ENCODE assay signal across 18 cellular contexts in the genomic region with DNA sequence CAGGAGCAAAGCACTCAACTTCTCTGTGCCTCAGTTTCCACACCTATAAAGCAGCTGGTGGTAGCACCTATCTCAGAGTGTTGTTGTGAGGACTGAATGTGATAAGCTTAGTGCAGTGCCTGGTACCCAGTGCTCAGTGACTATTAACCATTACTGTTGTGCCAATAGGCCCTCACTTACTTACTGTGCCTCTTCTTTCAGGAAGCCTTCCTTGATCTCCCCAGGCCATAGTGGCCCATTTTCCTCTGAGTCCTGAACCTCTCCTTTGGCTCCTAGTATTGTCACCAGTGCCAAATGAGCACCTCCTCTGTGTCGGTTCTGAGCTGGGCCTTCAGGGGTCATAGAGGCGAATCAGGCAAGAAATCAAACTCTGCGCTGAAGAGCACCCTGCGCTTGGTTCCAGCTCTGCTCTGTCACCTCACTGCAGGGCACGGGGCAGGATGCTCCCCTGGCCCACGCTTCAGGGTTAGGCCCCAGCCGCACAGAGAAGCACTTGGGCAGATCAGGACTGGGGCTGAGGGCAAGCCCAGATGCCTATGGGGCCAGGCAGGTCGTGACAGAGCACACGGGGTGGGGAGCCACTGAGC. TPM values are rescaled to one million over a fixed set of nuclear protein-coding genes. Genes with fewer than 3 reads are reported as not detected.
DNase-seq lines count a peak whose midpoint lies in the region; ATAC-seq and TF ChIP-seq lines count a peak whose summit lies in the region.
"Had no signal": no experiment of that assay in that cellular context is flagged by ENCODE, and none has a peak within 500 bp of the region (broad histone marks: within the 10 kb centered on the region; RNA-seq: fewer than 3 reads in every experiment).

No MANE protein-coding gene starts in this region.

- no peak overlapping the region for H4K91ac ChIP-seq in H9 (ENCODE audit: insufficient read length, low read depth, low read length)

- no peaks in the 10 kb centered on the region for H3K36me3 ChIP-seq in H7 (replicated peaks; ENCODE audit: control insufficient read depth, insufficient read depth, low read length)
- H3K36me3 ChIP-seq: BLaER1 treated with 17β-estradiol and CSF1 and Interleukin-3, amounts not matched to agents 10 nM and 100 nM had no signal

- no peak for TF ChIP-seq CTCF in H9 (conservative IDR thresholded peaks at IDR 0.05)

- peaks cover 3% of the 10 kb centered on the region for H3K36me3 Mint-ChIP-seq in T-helper 2 cell treated with Interferon-gamma antibody and Interleukin-4, amounts not matched to agents 5 μg/mL and 100 μg/mL, for 36 hours (ENCODE audit: low read depth)
- peaks cover 5% of the 10 kb centered on the region for H3K36me3 Mint-ChIP-seq in central memory CD8-positive, alpha-beta T cell (ENCODE audit: insufficient read depth)
- H3K36me3 Mint-ChIP-seq in H9 (ENCODE audit: insufficient read depth in 1 of 3, low read depth in 3 of 3), result no peaks in the 10 kb centered on the region
- H3K36me3 Mint-ChIP-seq in activated CD8-positive, alpha-beta memory T cell treated with anti-CD3 and anti-CD28 coated beads, Interleukin-2, amount 10 ng/mL, durations not matched to agents 7 days and 5 days, result peaks cover 3% of the 10 kb centered on the region
- H3K36me3 Mint-ChIP-seq: CD8-positive, alpha-beta T cell had no signal

- H3K27ac Mint-ChIP-seq in T-helper 2 cell treated with Interferon-gamma antibody and Interleukin-4, amounts not matched to agents 5 μg/mL and 100 μg/mL, for 36 hours, result peak overlapping the region; percentile 26
- H3K27ac Mint-ChIP-seq in central memory CD8-positive, alpha-beta T cell (ENCODE audit: low read depth), result no peak overlapping the region
- H3K27ac Mint-ChIP-seq in H9, result peak overlapping the region in 1 of 3 experiments; percentile 73; a peak in 1 of 7 replicates
- H3K27ac Mint-ChIP-seq in activated CD8-positive, alpha-beta memory T cell treated with anti-CD3 and anti-CD28 coated beads, Interleukin-2, amount 10 ng/mL, durations not matched to agents 7 days and 5 days, result no peak overlapping the region
- H3K27ac Mint-ChIP-seq: CD8-positive, alpha-beta T cell; HFFc6 had no signal

- H3K27me3 Mint-ChIP-seq in T-helper 2 cell treated with Interferon-gamma antibody and Interleukin-4, amounts not matched to agents 5 μg/mL and 100 μg/mL, for 36 hours (ENCODE audit: low read depth), result no peaks in the 10 kb centered on the region
- no peaks in the 10 kb centered on the region for H3K27me3 Mint-ChIP-seq in central memory CD8-positive, alpha-beta T cell
- no peaks in the 10 kb centered on the region; the same call in 1 of the 2 replicates for H3K27me3 Mint-ChIP-seq in H9 (ENCODE audit: low read depth)
- H3K27me3 Mint-ChIP-seq in activated CD8-positive, alpha-beta memory T cell treated with anti-CD3 and anti-CD28 coated beads, Interleukin-2, amount 10 ng/mL, durations not matched to agents 7 days and 5 days, result no peaks in the 10 kb centered on the region

- no peaks in the 10 kb centered on the region for H3K9me3 Mint-ChIP-seq in T-helper 2 cell treated with Interferon-gamma antibody and Interleukin-4, amounts not matched to agents 5 μg/mL and 100 μg/mL, for 36 hours
- no peaks in the 10 kb centered on the region for H3K9me3 Mint-ChIP-seq in central memory CD8-positive, alpha-beta T cell
- H3K9me3 Mint-ChIP-seq in H9, result no peaks in the 10 kb centered on the region
- H3K9me3 Mint-ChIP-seq in activated CD8-positive, alpha-beta memory T cell treated with anti-CD3 and anti-CD28 coated beads, Interleukin-2, amount 10 ng/mL, durations not matched to agents 7 days and 5 days (ENCODE audit: low read depth), result no peaks in the 10 kb centered on the region
- H3K9me3 Mint-ChIP-seq: CD8-positive, alpha-beta T cell; HFFc6 had no signal

- H4K8ac ChIP-seq in H9 (replicated peaks; ENCODE audit: insufficient read length, low read depth, low read length), result no peak overlapping the region

- no peaks in the 10 kb centered on the region; the same call in 1 of the 2 replicates for H3K4me1 ChIP-seq in H9 (ENCODE audit: insufficient read depth, low read length)

- H2BK20ac ChIP-seq in H9 (ENCODE audit: low read depth, low read length, poor library complexity, severe bottlenecking), result no peak overlapping the region

- no peak overlapping the region for H3K9ac ChIP-seq in H9 (ENCODE audit: extremely low read depth, insufficient read length, low read length)
- H3K9ac ChIP-seq: GM23248 had no signal

- no peak overlapping the region for H3K4me2 ChIP-seq in H9 (ENCODE audit: insufficient read depth, insufficient read length, low read length)

- no peak for ATAC-seq in central memory CD8-positive, alpha-beta T cell (replicated peaks; ENCODE audit: extremely low read depth, poor library complexity, severe bottlenecking)
- no peak for ATAC-seq in activated CD8-positive, alpha-beta memory T cell treated with anti-CD3 and anti-CD28 coated beads, Interleukin-2, amount 10 ng/mL, durations not matched to agents 7 days and 5 days
- ATAC-seq: CD8-positive, alpha-beta T cell; HCT116 had no signal

- no peaks in the 10 kb centered on the region for H3K27me3 ChIP-seq in H7 (ENCODE audit: control insufficient read depth, insufficient read depth, low read length)
- H3K27me3 ChIP-seq in H9 (ENCODE audit: insufficient read depth, low read length), result no peaks in the 10 kb centered on the region
- H3K27me3 ChIP-seq: BLaER1 treated with 17β-estradiol and CSF1 and Interleukin-3, amounts not matched to agents 10 nM and 100 nM had no signal

- no peak overlapping the region for H3K4ac ChIP-seq in H9 (ENCODE audit: low read depth, low read length)

- no peak for DNase-seq in T-helper 2 cell treated with Interferon-gamma antibody and Interleukin-4, amounts not matched to agents 5 μg/mL and 100 μg/mL, for 36 hours (ENCODE audit: low spot score)
- DNase-seq in T-helper 2 cell (no peak), H7 (peak; percentile 55), H9 (no peak)
- DNase-seq in central memory CD8-positive, alpha-beta T cell (ENCODE audit: low spot score in 2 of 2), result no peak
- no peak for DNase-seq in activated CD8-positive, alpha-beta memory T cell treated with anti-CD3 and anti-CD28 coated beads, Interleukin-2, amount 10 ng/mL, durations not matched to agents 7 days and 5 days
- no peak for DNase-seq in activated CD8-positive, alpha-beta memory T cell treated with anti-CD3 and anti-CD28 coated beads, Interleukin-2, amount 50 U/mL, for 4 hours
- DNase-seq: Calu3; CD8-positive, alpha-beta T cell; DMS79 treated with DMSO at 0.1 percent for 48 hours; GF-D8; GM23248; HFFc6 had no signal

- H3K56ac ChIP-seq in H9 (ENCODE audit: insufficient read length, low read depth, low read length), result no peak overlapping the region

- no peak overlapping the region for H3K27ac ChIP-seq in H9 (ENCODE audit: insufficient read length, low read depth, low read length)
- H3K27ac ChIP-seq: GM23248 had no signal

- H3K4me1 Mint-ChIP-seq in T-helper 2 cell treated with Interferon-gamma antibody and Interleukin-4, amounts not matched to agents 5 μg/mL and 100 μg/mL, for 36 hours (ENCODE audit: low read depth), result peaks cover 26% of the 10 kb centered on the region
- peaks cover 43% of the 10 kb centered on the region for H3K4me1 Mint-ChIP-seq in central memory CD8-positive, alpha-beta T cell
- H3K4me1 Mint-ChIP-seq in H9, result peaks cover 4 to 16% of the 10 kb centered on the region in 2 experiments
- peaks cover 44% of the 10 kb centered on the region for H3K4me1 Mint-ChIP-seq in activated CD8-positive, alpha-beta memory T cell treated with anti-CD3 and anti-CD28 coated beads, Interleukin-2, amount 10 ng/mL, durations not matched to agents 7 days and 5 days

- H2AFZ ChIP-seq in H9 (ENCODE audit: low read length), result no peak overlapping the region
- H2AFZ ChIP-seq: GM23248 had no signal

- H4K20me1 ChIP-seq in H9 (ENCODE audit: control insufficient read depth, insufficient read depth, insufficient read length), result no peaks in the 10 kb centered on the region
- H4K20me1 ChIP-seq: BLaER1 treated with 17β-estradiol and CSF1 and Interleukin-3, amounts not matched to agents 10 nM and 100 nM had no signal

- no peak overlapping the region for H4K5ac ChIP-seq in H9 (ENCODE audit: insufficient read length, low read depth, low read length)

- no peaks in the 10 kb centered on the region for H3K9me3 ChIP-seq in H9 (ENCODE audit: control insufficient read depth, low read depth, low read length)
- H3K9me3 ChIP-seq: BLaER1 treated with 17β-estradiol and CSF1 and Interleukin-3, amounts not matched to agents 10 nM and 100 nM had no signal

- H2BK12ac ChIP-seq in H9 (ENCODE audit: insufficient read length, low read depth, low read length), result no peak overlapping the region

- H3K23me2 ChIP-seq in H9 (ENCODE audit: insufficient read length, low read depth, low read length, poor library complexity, severe bottlenecking), result no peaks in the 10 kb centered on the region

- H2BK120ac ChIP-seq in H9 (ENCODE audit: low read depth, low read length, poor library complexity, severe bottlenecking), result no peak overlapping the region

- no peak overlapping the region for H3T11ph ChIP-seq in H9 (ENCODE audit: low read length)

- no CpG with 5 or more reads among the region's 9 CpGs for WGBS in H9 (ENCODE audit: extremely low coverage, insufficient read length, low lambda C conversion rate)

- no peak overlapping the region for H3K18ac ChIP-seq in H9 (ENCODE audit: insufficient read length, low read depth, low read length)

- no peak overlapping the region for H2BK5ac ChIP-seq in H9 (ENCODE audit: insufficient read length, low read length)

- no peaks in the 10 kb centered on the region for H3K79me2 ChIP-seq in H9 (ENCODE audit: insufficient read depth, low read length)

- no peak overlapping the region for H2BK15ac ChIP-seq in H9 (ENCODE audit: low read depth, low read length)

- CTCF ChIA-PET in activated CD8-positive, alpha-beta memory T cell treated with anti-CD3 and anti-CD28 coated beads, Interleukin-2, amount 10 ng/mL, durations not matched to agents 7 days and 5 days (lab: Charles Lee), result interaction anchor here (2.0 to 6.5 kb wide), 3 partner anchors 10 to 29 kb away, joined by 8 to 40 read pairs (median 9); no protein-coding TSS in a partner anchor

- no peak overlapping the region for H3K14ac ChIP-seq in H9 (ENCODE audit: insufficient read depth, low read length)

- H3K4me3 Mint-ChIP-seq in T-helper 2 cell treated with Interferon-gamma antibody and Interleukin-4, amounts not matched to agents 5 μg/mL and 100 μg/mL, for 36 hours, result no peak overlapping the region
- peak overlapping the region; percentile 14 for H3K4me3 Mint-ChIP-seq in central memory CD8-positive, alpha-beta T cell
- H3K4me3 Mint-ChIP-seq in H9, result no peak overlapping the region
- H3K4me3 Mint-ChIP-seq in activated CD8-positive, alpha-beta memory T cell treated with anti-CD3 and anti-CD28 coated beads, Interleukin-2, amount 10 ng/mL, durations not matched to agents 7 days and 5 days, result no peak overlapping the region
- H3K4me3 Mint-ChIP-seq: CD8-positive, alpha-beta T cell; HFFc6 had no signal

- no peak overlapping the region for H3K23ac ChIP-seq in H9 (ENCODE audit: insufficient read length, low read depth, low read length)

- H2AK5ac ChIP-seq in H9 (ENCODE audit: insufficient read length, low read length), result no peak overlapping the region

- H3K4me3 ChIP-seq in H7 (ENCODE audit: insufficient read depth, low read depth, low read length), result no peak overlapping the region
- H3K4me3 ChIP-seq: BLaER1 treated with 17β-estradiol and CSF1 and Interleukin-3, amounts not matched to agents 10 nM and 100 nM; GM23248 had no signal

- H3K79me1 ChIP-seq in H9 (ENCODE audit: insufficient read depth, low read depth, low read length, poor library complexity, severe bottlenecking), result no peaks in the 10 kb centered on the region

RNA-seq across cellular contexts. Expression of gene CALHM1, which starts 2.5 kb away (rescaled TPM):
- 0.07 TPM in 1 of 2 replicates, not detected in the other for total RNA-seq in H7 (2014; rRNA removed; shearing (Covaris generic))
- 0.07 and 0.13 TPM in 2 replicates for total RNA-seq in H9 (2021)
- total RNA-seq in activated CD8-positive, alpha-beta memory T cell treated with anti-CD3 and anti-CD28 coated beads, Interleukin-2, amount 10 ng/mL, durations not matched to agents 7 days and 5 days, result 1 to 10 TPM in 1 of 2 experiments, under 1 TPM in 1; 0.47 to 1.1 TPM
- total RNA-seq: A673; Calu3; CD8-positive, alpha-beta T cell; GM23248; H4; HFFc6; HT-29 had no signal

RNA-seq across cellular contexts. Expression of gene CALHM2, which starts 4.0 kb away (rescaled TPM):
- total RNA-seq in H7 (2014; rRNA removed; shearing (Covaris generic)), result 2.4 and 3.4 TPM in 2 replicates
- not detected in 2 replicates for total RNA-seq in H9 (2021)
- 10 to 100 TPM; 65.6 to 93.4 TPM for total RNA-seq in activated CD8-positive, alpha-beta memory T cell treated with anti-CD3 and anti-CD28 coated beads, Interleukin-2, amount 10 ng/mL, durations not matched to agents 7 days and 5 days

RNA-seq across cellular contexts. Expression of gene CALHM3, which starts 22.9 kb away (rescaled TPM):
- total RNA-seq in H7 (2014; rRNA removed; shearing (Covaris generic)), result 0.10 and 0.15 TPM in 2 replicates
- total RNA-seq in H9 (2021), result not detected in 2 replicates
- total RNA-seq in activated CD8-positive, alpha-beta memory T cell treated with anti-CD3 and anti-CD28 coated beads, Interleukin-2, amount 10 ng/mL, durations not matched to agents 7 days and 5 days, result not detected
- total RNA-seq: A673; Calu3; CD8-positive, alpha-beta T cell; GM23248; H4; HT-29 had no signal

RNA-seq across cellular contexts. Expression of gene NEURL1, which starts 37.3 kb away (rescaled TPM):
- 7.9 and 16.5 TPM in 2 replicates for total RNA-seq in H7 (2014; rRNA removed; shearing (Covaris generic))
- total RNA-seq in H9 (2021), result 0.92 and 1.2 TPM in 2 replicates
- total RNA-seq in activated CD8-positive, alpha-beta memory T cell treated with anti-CD3 and anti-CD28 coated beads, Interleukin-2, amount 10 ng/mL, durations not matched to agents 7 days and 5 days, result 1 to 10 TPM; 2.2 to 2.5 TPM
- total RNA-seq: Calu3 had no signal

RNA-seq across cellular contexts. Expression of gene PDCD11, which starts 59.7 kb away (rescaled TPM):
- 55.7 and 56.2 TPM in 2 replicates for total RNA-seq in H7 (2014; rRNA removed; shearing (Covaris generic))
- total RNA-seq in H9 (2021), result 86.3 and 99.5 TPM in 2 replicates
- total RNA-seq in activated CD8-positive, alpha-beta memory T cell treated with anti-CD3 and anti-CD28 coated beads, Interleukin-2, amount 10 ng/mL, durations not matched to agents 7 days and 5 days, result 10 to 100 TPM; 59.4 to 67.7 TPM

Comparison
In these comparisons a context has a peak if more than half of its experiments do, and no peak if none do; other contexts are left out.
1. RNA of gene CALHM2, which starts 4.0 kb away (total RNA-seq): 65.6 to 93.4 TPM in activated CD8-positive, alpha-beta memory T cell treated with anti-CD3 and anti-CD28 coated beads, Interleukin-2, amount 10 ng/mL, durations not matched to agents 7 days and 5 days; 2.4 to 3.4 TPM in H7 and not detected in H9; every median in the first group is over 10 times any median in the second.